ENCODE assay signal across 8 cellular contexts in the genomic region with DNA sequence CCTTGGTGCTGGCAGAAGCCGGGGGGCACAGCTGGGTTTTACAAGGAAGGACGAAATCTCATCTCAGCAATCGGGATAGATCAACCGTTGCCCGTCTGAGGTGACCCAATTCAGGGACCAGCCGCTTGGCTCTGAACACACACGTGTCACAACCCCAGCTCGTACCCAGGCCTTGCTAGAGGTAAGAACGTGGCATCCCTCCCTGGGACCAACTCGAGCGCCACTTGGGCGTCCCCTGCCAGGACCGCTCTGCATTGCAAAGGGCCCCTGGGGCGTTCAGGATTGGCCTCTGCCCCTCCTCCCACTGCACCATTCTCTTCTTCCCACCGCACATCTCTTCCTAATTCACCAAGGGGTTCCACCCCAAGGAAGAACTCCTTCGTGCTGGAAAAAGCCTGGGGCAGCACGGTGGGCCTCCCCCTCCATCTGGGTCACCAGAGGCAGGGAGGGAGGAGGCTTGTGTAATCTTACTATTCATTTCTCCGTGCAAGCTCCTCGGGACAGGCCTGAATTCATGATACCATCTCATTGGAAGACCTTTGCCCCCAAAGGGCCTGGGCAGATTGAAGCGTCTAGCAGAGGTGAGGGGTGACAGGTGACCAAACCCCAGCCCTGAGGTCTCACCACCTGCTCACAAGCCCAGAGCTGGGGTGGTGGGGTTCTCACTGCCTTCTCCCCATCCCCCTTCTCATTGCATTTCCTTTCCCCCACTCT.
A peak's percentile ranks its signal among the peaks of the same experiment; 100 is the strongest.
DNase-seq lines count a peak whose midpoint lies in the region; ATAC-seq and TF ChIP-seq lines count a peak whose summit lies in the region.

No MANE protein-coding gene starts in this region.

- peak overlapping the region; percentile 81 for H3K4me2 ChIP-seq in hepatocyte
- peak overlapping the region; percentile 86 for H3K4me2 ChIP-seq in skeletal muscle satellite cell (ENCODE audit: low read length)

- H3K4me1 ChIP-seq in ES-I3 (ENCODE audit: insufficient read depth, low read length) (peaks cover 29% of the 10 kb centered on the region), hepatocyte (ENCODE audit: insufficient read depth) (peaks cover 37% of the 10 kb centered on the region), skeletal muscle satellite cell (ENCODE audit: control insufficient read depth, insufficient read depth, low read length) (peaks cover 18% of the 10 kb centered on the region)

- no peak overlapping the region for H3K27ac Mint-ChIP-seq in progenitor cell of endocrine pancreas

- no peaks in the 10 kb centered on the region for H4K20me1 ChIP-seq in hepatocyte (ENCODE audit: insufficient read depth, poor library complexity, severe bottlenecking)

- H3K27me3 ChIP-seq in hepatocyte, result no peaks in the 10 kb centered on the region
- H3K27me3 ChIP-seq in skeletal muscle satellite cell (ENCODE audit: control insufficient read depth, insufficient read depth, low read length), result no peaks in the 10 kb centered on the region

- H3K36me3 ChIP-seq in ES-I3 (ENCODE audit: insufficient read depth, low read length), result no peaks in the 10 kb centered on the region
- H3K36me3 ChIP-seq in hepatocyte (replicated peaks; ENCODE audit: insufficient read depth, low read depth), result no peaks in the 10 kb centered on the region
- no peaks in the 10 kb centered on the region for H3K36me3 ChIP-seq in skeletal muscle satellite cell (ENCODE audit: insufficient read depth, low read length)

- H3K4me3 ChIP-seq in WI38 (ENCODE audit: low read depth, low read length), result peak overlapping the region; percentile 48
- H3K4me3 ChIP-seq in hepatocyte, result no peak overlapping the region
- H3K4me3 ChIP-seq in skeletal muscle satellite cell (ENCODE audit: low read length), result peak overlapping the region; percentile 66

- WGBS in hepatocyte (ENCODE audit: low lambda C conversion rate, missing lambda C conversion rate), result 50% methylated on average over 20 of the region's 20 CpGs

- peaks cover 32% of the 10 kb centered on the region for H3K4me1 Mint-ChIP-seq in progenitor cell of endocrine pancreas (ENCODE audit: low read depth)

- H3K4me3 Mint-ChIP-seq in progenitor cell of endocrine pancreas (ENCODE audit: low read depth), result no peak overlapping the region

- peak overlapping the region; percentile 91 for H3K27ac ChIP-seq in hepatocyte

- DNase-seq in hepatocyte (ENCODE audit: low spot score) (no peak), progenitor cell of endocrine pancreas (ENCODE audit: low spot score, unreplicated experiment) (no peak), globus pallidus (ENCODE audit: low spot score) (no peak)

- no peaks in the 10 kb centered on the region for H3K79me2 ChIP-seq in hepatocyte

- H2AFZ ChIP-seq in hepatocyte, result peak overlapping the region; percentile 27

- H3K9me3 ChIP-seq in ES-I3 (ENCODE audit: control insufficient read depth, insufficient read depth, low read length) (no peaks in the 10 kb centered on the region), hepatocyte (ENCODE audit: low read depth) (no peaks in the 10 kb centered on the region), skeletal muscle satellite cell (replicated peaks; ENCODE audit: low read length) (no peaks in the 10 kb centered on the region)

- H3K9me2 ChIP-seq in hepatocyte (replicated peaks; ENCODE audit: insufficient read depth), result no peaks in the 10 kb centered on the region

- peak overlapping the region; percentile 34 for H3K9ac ChIP-seq in ES-I3 (ENCODE audit: low read depth, low read length)
- H3K9ac ChIP-seq in skeletal muscle satellite cell (ENCODE audit: low read depth, low read length), result peak overlapping the region; percentile 75

- no peak for TF ChIP-seq CTCF in WI38 (IDR thresholded peaks at IDR 0.05; ENCODE audit: low read depth, low read length)
- TF ChIP-seq CTCF in hepatocyte (IDR thresholded peaks at IDR 0.05; ENCODE audit: poor library complexity), result no peak
- no peak for TF ChIP-seq CTCF in progenitor cell of endocrine pancreas (IDR thresholded peaks at IDR 0.05; ENCODE audit: unreplicated experiment)

- H3K9me3 Mint-ChIP-seq in progenitor cell of endocrine pancreas (ENCODE audit: low read depth), result no peaks in the 10 kb centered on the region

- H3K36me3 Mint-ChIP-seq in progenitor cell of endocrine pancreas (ENCODE audit: insufficient read depth), result no peaks in the 10 kb centered on the region

- ATAC-seq in HG03457 (IDR thresholded peaks at IDR 0.05; ENCODE audit: unreplicated experiment) (no peak), GM18498 (IDR thresholded peaks at IDR 0.05; ENCODE audit: unreplicated experiment) (no peak)

- no peaks in the 10 kb centered on the region for H3K27me3 Mint-ChIP-seq in progenitor cell of endocrine pancreas
